18 cellular contexts compared by ENCODE assay signal in genomic region chr5:178650214-178650613, GRCh38.
"Had no signal": no experiment of that assay in that cellular context is flagged by ENCODE, and none has a peak within 500 bp of the region (broad histone marks: within the 10 kb centered on the region; RNA-seq: fewer than 3 reads in every experiment).

No MANE protein-coding gene starts in this region.

- H3K4me3 Mint-ChIP-seq: naive B cell, nephron had no signal

- H3K4me1 ChIP-seq: left ventricle myocardium inferior, lower lobe of right lung, stomach, transverse colon had no signal

- H3K27me3 ChIP-seq: gastroesophageal sphincter, stomach, transverse colon had no signal

- H3K27ac ChIP-seq: gastroesophageal sphincter, left ventricle myocardium inferior, lower lobe of right lung, stomach, thoracic aorta, transverse colon had no signal

- H3K27ac Mint-ChIP-seq: nephron had no signal

- FAIRE-seq: endometrium had no signal

- DNase-seq: effector memory CD4-positive, alpha-beta T cell; glutamatergic neuron; islet precursor cell; left ventricle myocardium inferior; lower lobe of right lung; mesenchymal stem cell; naive B cell; posterior cingulate gyrus; stimulated activated CD4-positive, alpha-beta T cell treated with anti-CD3 and anti-CD28 coated beads, Interleukin-12 subunit alpha, Interleukin-12 subunit beta, amount 100 ng/mL, for 4 hours; stimulated activated naive CD4-positive, alpha-beta T cell; stomach; substantia nigra; transverse colon had no signal

- H3K36me3 ChIP-seq: gastroesophageal sphincter, left ventricle myocardium inferior, lower lobe of right lung, stomach, thoracic aorta, transverse colon had no signal

- H3K9me3 ChIP-seq: gastroesophageal sphincter, lower lobe of right lung, thoracic aorta, transverse colon had no signal

- H3K4me3 ChIP-seq: gastroesophageal sphincter, left ventricle myocardium inferior, lower lobe of right lung, stomach, thoracic aorta, transverse colon had no signal

- ATAC-seq: gastroesophageal sphincter, lower lobe of right lung, sciatic nerve had no signal

- H3K4me1 Mint-ChIP-seq: nephron had no signal
